Comparison of ENCODE assay signal across 1 cellular context in the genomic region with DNA sequence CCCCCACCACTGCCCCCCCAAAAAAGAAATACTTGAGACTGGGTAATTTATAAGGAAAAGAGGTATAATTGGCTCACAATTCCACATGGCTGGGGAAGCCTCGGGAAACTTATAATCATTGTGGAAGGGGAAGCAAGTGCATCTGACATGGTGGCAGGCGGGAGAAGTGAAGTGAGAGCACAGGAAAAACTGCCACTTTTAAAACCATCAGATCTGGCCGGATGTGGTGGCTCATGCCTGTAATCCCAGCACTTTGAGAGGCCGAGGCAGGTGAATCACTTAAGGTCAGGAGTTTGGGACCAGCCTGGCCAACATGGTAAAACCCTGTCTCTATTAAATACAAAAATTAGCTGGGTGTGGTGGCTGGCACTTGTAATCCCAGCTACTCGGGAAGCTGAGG. TPM values are rescaled to one million over a fixed set of nuclear protein-coding genes. Genes with fewer than 3 reads are reported as not detected.
"Had no signal": no experiment of that assay in that cellular context is flagged by ENCODE, and none has a peak within 500 bp of the region (broad histone marks: within the 10 kb centered on the region; RNA-seq: fewer than 3 reads in every experiment).

No MANE protein-coding gene starts in this region.

RNA-seq across cellular contexts. Expression of a gene that starts 18.1 kb away (rescaled TPM):
- polyA plus RNA-seq: IgD-negative memory B cell had no signal
